28 cellular contexts compared by ENCODE assay signal in genomic region chr3:79488407-79488806, GRCh38.
"Had no signal": no experiment of that assay in that cellular context is flagged by ENCODE, and none has a peak within 500 bp of the region (broad histone marks: within the 10 kb centered on the region; RNA-seq: fewer than 3 reads in every experiment).

No MANE protein-coding gene starts in this region.

- H3K36me3 ChIP-seq: colonic mucosa, esophagus muscularis mucosa, esophagus squamous epithelium, gastrocnemius medialis, gastroesophageal sphincter, heart left ventricle, heart right ventricle had no signal

- FAIRE-seq: colon, endometrium, endothelial cell of umbilical vein, frontal cortex had no signal

- H3K27me3 ChIP-seq: colonic mucosa, dorsolateral prefrontal cortex, esophagus muscularis mucosa, esophagus squamous epithelium, foreskin keratinocyte, gastrocnemius medialis, gastroesophageal sphincter, heart left ventricle, heart right ventricle had no signal

- H3K9me3 ChIP-seq: colonic mucosa, esophagus muscularis mucosa, esophagus squamous epithelium, gastrocnemius medialis, gastroesophageal sphincter, heart left ventricle had no signal

- H3K4me1 ChIP-seq: colonic mucosa, foreskin keratinocyte, heart right ventricle had no signal

- DNase-seq: colonic mucosa; cortex of kidney; dermis blood vessel endothelial cell; dorsolateral prefrontal cortex; effector CD4-positive, alpha-beta T cell; effector CD8-positive, alpha-beta T cell; effector memory CD4-positive, alpha-beta T cell; effector memory CD8-positive, alpha-beta T cell; endodermal cell; erythroblast; esophagus squamous epithelium; foreskin fibroblast; foreskin keratinocyte; foreskin melanocyte; gastrocnemius medialis; glutamatergic neuron; head of caudate nucleus; heart left ventricle; heart right ventricle had no signal

- ATAC-seq: effector memory CD8-positive, alpha-beta T cell; esophagus mucosa; foreskin keratinocyte; gastrocnemius medialis; gastroesophageal sphincter; heart left ventricle; heart right ventricle had no signal

- H3K4me3 ChIP-seq: colonic mucosa, coronary artery, dorsolateral prefrontal cortex, esophagus muscularis mucosa, esophagus squamous epithelium, gastrocnemius medialis, gastroesophageal sphincter, heart left ventricle, heart right ventricle had no signal

- H3K27ac ChIP-seq: colonic mucosa, coronary artery, dorsolateral prefrontal cortex, epithelial cell of prostate, esophagus muscularis mucosa, esophagus squamous epithelium, foreskin keratinocyte, gastrocnemius medialis, gastroesophageal sphincter, heart left ventricle, heart right ventricle had no signal
